In genomic region chr7:136687693-136688322, GRCh38 we compare ENCODE assay signal across 8 cellular contexts.
DNase-seq lines count a peak whose midpoint lies in the region; ATAC-seq and TF ChIP-seq lines count a peak whose summit lies in the region.

No MANE protein-coding gene starts in this region.

- no peaks in the 10 kb centered on the region for H3K36me3 ChIP-seq in right atrium auricular region

- no peaks in the 10 kb centered on the region for H3K27me3 ChIP-seq in right atrium auricular region

- no peak for DNase-seq in right atrium auricular region (ENCODE audit: low spot score)
- no peak for DNase-seq in left ventricle myocardium superior
- peak; percentile 34 for DNase-seq in LHCN-M2 (ENCODE audit: low read depth)
- DNase-seq in astrocyte of the cerebellum (ENCODE audit: low read depth) = no peak
- DNase-seq in myocyte (ENCODE audit: low read depth) = peak; percentile 50
- no peak for DNase-seq in stimulated activated CD4-positive, alpha-beta T cell treated with anti-CD3 and anti-CD28 coated beads, Interleukin-4, amount 100 ng/mL, for 1 hour
- DNase-seq in activated gamma-delta T cell (lab: John Stamatoyannopoulos, UW) = no peak
- DNase-seq in NCI-H510A (lab: John Stamatoyannopoulos, UW) = no peak

- H3K27ac ChIP-seq in right atrium auricular region = no peak overlapping the region

- H3K4me1 ChIP-seq in right atrium auricular region = no peaks in the 10 kb centered on the region

- intact Hi-C loops in left ventricle myocardium superior (cut with micrococcal nuclease) = no loop called here

- in situ Hi-C loops in astrocyte of the cerebellum (cut with HindIII; ENCODE audit: low sequenced_read_pairs) = no loop called here

- no peaks in the 10 kb centered on the region for H3K9me3 ChIP-seq in right atrium auricular region

- H3K4me3 ChIP-seq in right atrium auricular region (no peak overlapping the region), astrocyte of the cerebellum (ENCODE audit: low read depth, low read length) (no peak overlapping the region)

- TF ChIP-seq CTCF in right atrium auricular region (IDR thresholded peaks at IDR 0.05) (peak; percentile 39 to 52), astrocyte of the cerebellum (IDR thresholded peaks at IDR 0.05; ENCODE audit: low read depth, low read length, missing control alignments) (peak; percentile 53)

- no peak for ATAC-seq in left ventricle myocardium superior

Comparison
In these comparisons a context has a peak if more than half of its experiments do, and no peak if none do; other contexts are left out.
1. DNase-seq: peak in LHCN-M2 (single experiment) and myocyte (single experiment); none in right atrium auricular region (single experiment), left ventricle myocardium superior (single experiment), astrocyte of the cerebellum (single experiment), stimulated activated CD4-positive, alpha-beta T cell treated with anti-CD3 and anti-CD28 coated beads, Interleukin-4, amount 100 ng/mL, for 1 hour (single experiment), activated gamma-delta T cell (single experiment) and NCI-H510A (single experiment).